ENCODE assay signal across 15 cellular contexts in the genomic region with DNA sequence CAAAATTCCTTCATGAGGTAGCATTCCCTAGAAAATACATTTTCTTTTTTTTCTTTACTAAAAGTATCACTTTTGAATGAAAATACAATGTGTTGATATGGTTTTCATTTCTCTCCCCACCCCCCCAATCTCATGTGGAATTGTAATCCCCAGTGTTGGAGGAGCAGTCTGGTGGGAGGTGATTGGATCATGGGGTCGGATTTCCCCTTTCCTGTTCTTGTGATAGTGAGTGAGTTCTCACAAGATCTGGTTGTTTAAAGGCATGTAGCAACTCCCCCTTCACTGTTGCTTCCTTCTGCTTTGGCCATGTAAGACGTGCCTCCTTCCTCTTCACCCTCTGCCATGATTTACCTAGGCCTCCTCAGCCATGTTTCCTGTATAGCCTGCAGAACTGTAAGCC.
"Had no signal": no experiment of that assay in that cellular context is flagged by ENCODE, and none has a peak within 500 bp of the region (broad histone marks: within the 10 kb centered on the region; RNA-seq: fewer than 3 reads in every experiment).

No MANE protein-coding gene starts in this region.

- DNase-seq: activated CD4-positive, alpha-beta memory T cell treated with anti-CD3 and anti-CD28 coated beads for 36 hours; activated gamma-delta T cell treated with Interleukin-2 at 50 U/mL for 16 hours; activated T-cell treated with anti-CD3 and anti-CD28 coated beads for 4 hours; hypothalamus; kidney; stimulated activated CD8-positive, alpha-beta memory T cell treated with anti-CD3 and anti-CD28 coated beads, Interleukin-4, amount 100 ng/mL, for 48 hours; stimulated activated naive CD4-positive, alpha-beta T cell had no signal

- H3K4me3 ChIP-seq: adrenal gland, breast epithelium, coronary artery, lung, thyroid gland had no signal

- H3K4me1 ChIP-seq: adrenal gland, breast epithelium, thyroid gland had no signal

- H3K36me3 ChIP-seq: adrenal gland, breast epithelium, thyroid gland had no signal

- H3K27ac ChIP-seq: adrenal gland, breast epithelium, coronary artery, thyroid gland had no signal

- ATAC-seq: activated CD4-positive, alpha-beta T cell treated with anti-CD3 and anti-CD28 coated beads for 36 hours; activated naive CD4-positive, alpha-beta T cell treated with anti-CD3 and anti-CD28 coated beads, Interleukin-2, amount 50 U/mL, for 72 hours; natural killer cell treated with Interleukin-12 subunit alpha and Interleukin-12 subunit beta and Interleukin-15 and Interleukin-18, amount 100 ng/mL, for 72 hours had no signal

- H3K9me3 ChIP-seq: adrenal gland, breast epithelium, thyroid gland had no signal

- H3K27me3 ChIP-seq: adrenal gland, breast epithelium, thyroid gland had no signal
